Comparison of ENCODE assay signal across 19 cellular contexts in genomic region chr4:121190389-121190788, GRCh38. TPM values are rescaled to one million over a fixed set of nuclear protein-coding genes. Genes with fewer than 3 reads are reported as not detected.
DNase-seq lines count a peak whose midpoint lies in the region; ATAC-seq and TF ChIP-seq lines count a peak whose summit lies in the region.
"Had no signal": no experiment of that assay in that cellular context is flagged by ENCODE, and none has a peak within 500 bp of the region (broad histone marks: within the 10 kb centered on the region; RNA-seq: fewer than 3 reads in every experiment).

No MANE protein-coding gene starts in this region.

- peak overlapping the region; percentile 23 for H3K4me3 ChIP-seq in Jurkat, Clone E6-1 (ENCODE audit: low read length)
- H3K4me3 ChIP-seq: body of pancreas, coronary artery, pancreas, transverse colon had no signal

- peaks cover 4% of the 10 kb centered on the region for H3K27me3 Mint-ChIP-seq in activated naive CD4-positive, alpha-beta T cell treated with anti-CD3 and anti-CD28 coated beads, Interleukin-2, amount 10 ng/mL, durations not matched to agents 7 days and 5 days
- H3K27me3 Mint-ChIP-seq in activated T-helper 2 cell treated with anti-CD3 and anti-CD28 coated beads, Interferon-gamma antibody, Interleukin-2, Interleukin-4, amounts not matched to agents 10 μg/mL and 5 μg/mL and 100 μg/mL, durations not matched to agents 14 hours and 24 hours and 36 hours (ENCODE audit: low read depth): no peaks in the 10 kb centered on the region
- no peaks in the 10 kb centered on the region for H3K27me3 Mint-ChIP-seq in natural killer cell (ENCODE audit: low read depth in 2 of 2)

- H3K4me3 Mint-ChIP-seq in activated naive CD4-positive, alpha-beta T cell treated with anti-CD3 and anti-CD28 coated beads, Interleukin-2, amount 10 ng/mL, durations not matched to agents 7 days and 5 days: peak overlapping the region; percentile 69
- H3K4me3 Mint-ChIP-seq in activated T-helper 2 cell treated with anti-CD3 and anti-CD28 coated beads, Interferon-gamma antibody, Interleukin-2, Interleukin-4, amounts not matched to agents 10 μg/mL and 5 μg/mL and 100 μg/mL, durations not matched to agents 14 hours and 24 hours and 36 hours (ENCODE audit: low read depth): peak overlapping the region; percentile 51
- H3K4me3 Mint-ChIP-seq in natural killer cell: peak overlapping the region; percentile 85
- H3K4me3 Mint-ChIP-seq: HFFc6; stimulated activated naive B cell treated with anti-CD40 and anti-IgM and Interleukin-4, amounts not matched to agents 10 μg/mL and 1 μg/mL and 100 μg/mL, for 72 hours had no signal

- H3K4me1 Mint-ChIP-seq in activated naive CD4-positive, alpha-beta T cell treated with anti-CD3 and anti-CD28 coated beads, Interleukin-2, amount 10 ng/mL, durations not matched to agents 7 days and 5 days: peaks cover 60% of the 10 kb centered on the region
- H3K4me1 Mint-ChIP-seq in activated T-helper 2 cell treated with anti-CD3 and anti-CD28 coated beads, Interferon-gamma antibody, Interleukin-2, Interleukin-4, amounts not matched to agents 10 μg/mL and 5 μg/mL and 100 μg/mL, durations not matched to agents 14 hours and 24 hours and 36 hours (ENCODE audit: low read depth): peaks cover 61% of the 10 kb centered on the region
- peaks cover 41 to 51% of the 10 kb centered on the region in 2 donors for H3K4me1 Mint-ChIP-seq in natural killer cell

- CTCF ChIA-PET in activated naive CD4-positive, alpha-beta T cell treated with anti-CD3 and anti-CD28 coated beads, Interleukin-2, amount 10 ng/mL, durations not matched to agents 7 days and 5 days (lab: Charles Lee): interaction anchor here (0.7 to 4.6 kb wide), 12 partner anchors 8 to 118 kb away, joined by 3 to 97 read pairs (median 7); no protein-coding TSS in a partner anchor

- no peak for TF ChIP-seq CTCF in natural killer cell (IDR thresholded peaks at IDR 0.05)

- H3K9me3 Mint-ChIP-seq in activated naive CD4-positive, alpha-beta T cell treated with anti-CD3 and anti-CD28 coated beads, Interleukin-2, amount 10 ng/mL, durations not matched to agents 7 days and 5 days: peaks cover 2% of the 10 kb centered on the region
- no peaks in the 10 kb centered on the region for H3K9me3 Mint-ChIP-seq in activated T-helper 2 cell treated with anti-CD3 and anti-CD28 coated beads, Interferon-gamma antibody, Interleukin-2, Interleukin-4, amounts not matched to agents 10 μg/mL and 5 μg/mL and 100 μg/mL, durations not matched to agents 14 hours and 24 hours and 36 hours
- no peaks in the 10 kb centered on the region for H3K9me3 Mint-ChIP-seq in natural killer cell
- H3K9me3 Mint-ChIP-seq: HFFc6; stimulated activated naive B cell treated with anti-CD40 and anti-IgM and Interleukin-4, amounts not matched to agents 10 μg/mL and 1 μg/mL and 100 μg/mL, for 72 hours had no signal

- H3K27ac Mint-ChIP-seq in activated naive CD4-positive, alpha-beta T cell treated with anti-CD3 and anti-CD28 coated beads, Interleukin-2, amount 10 ng/mL, durations not matched to agents 7 days and 5 days: peak overlapping the region; percentile 94
- H3K27ac Mint-ChIP-seq in activated T-helper 2 cell treated with anti-CD3 and anti-CD28 coated beads, Interferon-gamma antibody, Interleukin-2, Interleukin-4, amounts not matched to agents 10 μg/mL and 5 μg/mL and 100 μg/mL, durations not matched to agents 14 hours and 24 hours and 36 hours: peak overlapping the region; percentile 77
- peak overlapping the region; percentile 83 to 85 for H3K27ac Mint-ChIP-seq in natural killer cell
- H3K27ac Mint-ChIP-seq: HFFc6; stimulated activated naive B cell treated with anti-CD40 and anti-IgM and Interleukin-4, amounts not matched to agents 10 μg/mL and 1 μg/mL and 100 μg/mL, for 72 hours had no signal

- H3K36me3 Mint-ChIP-seq in activated naive CD4-positive, alpha-beta T cell treated with anti-CD3 and anti-CD28 coated beads, Interleukin-2, amount 10 ng/mL, durations not matched to agents 7 days and 5 days: peaks cover 9% of the 10 kb centered on the region
- H3K36me3 Mint-ChIP-seq in activated T-helper 2 cell treated with anti-CD3 and anti-CD28 coated beads, Interferon-gamma antibody, Interleukin-2, Interleukin-4, amounts not matched to agents 10 μg/mL and 5 μg/mL and 100 μg/mL, durations not matched to agents 14 hours and 24 hours and 36 hours (ENCODE audit: low read depth): no peaks in the 10 kb centered on the region
- H3K36me3 Mint-ChIP-seq in natural killer cell: no peaks in the 10 kb centered on the region
- H3K36me3 Mint-ChIP-seq: stimulated activated naive B cell treated with anti-CD40 and anti-IgM and Interleukin-4, amounts not matched to agents 10 μg/mL and 1 μg/mL and 100 μg/mL, for 72 hours had no signal

- intact Hi-C loops in activated T-helper 2 cell treated with anti-CD3 and anti-CD28 coated beads, Interferon-gamma antibody, Interleukin-2, Interleukin-4, amounts not matched to agents 10 μg/mL and 5 μg/mL and 100 μg/mL, durations not matched to agents 14 hours and 24 hours and 36 hours (cut with micrococcal nuclease): loop anchor here (1.0 kb wide), 2 partner anchors 8 to 66 kb away; no protein-coding TSS in a partner anchor
- intact Hi-C loops in natural killer cell (cut with micrococcal nuclease): no loop called here

- DNase-seq in activated naive CD4-positive, alpha-beta T cell treated with anti-CD3 and anti-CD28 coated beads, Interleukin-2, amount 10 ng/mL, durations not matched to agents 7 days and 5 days: no peak
- DNase-seq in activated naive CD4-positive, alpha-beta T cell (lab: John Stamatoyannopoulos, UW): no peak
- DNase-seq in Jurkat, Clone E6-1 (ENCODE audit: low read depth, low spot score): no peak
- DNase-seq in activated T-helper 2 cell treated with anti-CD3 and anti-CD28 coated beads, Interferon-gamma antibody, Interleukin-2, Interleukin-4, amounts not matched to agents 10 μg/mL and 5 μg/mL and 100 μg/mL, durations not matched to agents 14 hours and 24 hours and 36 hours (ENCODE audit: low spot score): no peak
- no peak for DNase-seq in natural killer cell
- DNase-seq in 8988T: no peak
- DNase-seq: body of pancreas; COR-L47; HFFc6; mammary epithelial cell; NCI-H510A treated with DMSO at 0.1 percent for 48 hours; pancreas; stimulated activated naive B cell treated with anti-CD40 and anti-IgM and Interleukin-4, amounts not matched to agents 10 μg/mL and 1 μg/mL and 100 μg/mL, for 72 hours had no signal

- ATAC-seq in natural killer cell (no peak), GM19324 (IDR thresholded peaks at IDR 0.05; ENCODE audit: low FRiP score, unreplicated experiment) (no peak), HG03520 (IDR thresholded peaks at IDR 0.05; ENCODE audit: unreplicated experiment) (no peak)
- ATAC-seq: body of pancreas, Right ventricle myocardium inferior had no signal

RNA-seq across cellular contexts. Expression of gene TNIP3, which starts 26.3 kb away (rescaled TPM):
- not detected for polyA plus RNA-seq in Jurkat, Clone E6-1 (2012; ENCODE audit: insufficient read depth, insufficient read length)
- 9.2 TPM in 2 replicates for total RNA-seq in activated T-helper 2 cell treated with anti-CD3 and anti-CD28 coated beads, Interferon-gamma antibody, Interleukin-2, Interleukin-4, amounts not matched to agents 10 μg/mL and 5 μg/mL and 100 μg/mL, durations not matched to agents 14 hours and 24 hours and 36 hours
- total RNA-seq in natural killer cell: 1 to 10 TPM in 1 of 3 donors, under 1 TPM in 2; 0.45 to 2.5 (median 0.64) TPM
- total RNA-seq: body of pancreas, mammary epithelial cell, myocyte, Right ventricle myocardium inferior had no signal
- polyA plus RNA-seq: pancreas had no signal
